Comparison of ENCODE assay signal across 28 cellular contexts in the genomic region with DNA sequence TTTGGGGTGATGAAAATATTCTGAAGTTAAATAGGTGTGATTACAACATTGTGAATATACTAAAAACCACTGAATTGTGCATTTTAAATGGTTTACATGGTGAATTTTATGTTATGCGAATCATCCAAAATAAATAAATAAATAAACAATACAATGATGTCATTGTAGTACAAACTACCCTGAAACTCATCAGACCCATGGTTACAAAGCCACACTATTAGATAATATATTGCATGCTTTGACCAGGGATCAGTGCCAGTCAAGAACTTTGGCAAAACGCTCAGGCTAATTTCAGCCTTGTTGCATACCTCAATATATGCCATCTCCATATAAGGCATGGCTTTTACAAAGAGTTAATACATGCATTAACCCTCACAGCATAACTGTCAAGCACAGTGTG. TPM values are rescaled to one million over a fixed set of nuclear protein-coding genes. Genes with fewer than 3 reads are reported as not detected.
A peak's percentile ranks its signal among the peaks of the same experiment; 100 is the strongest.
DNase-seq lines count a peak whose midpoint lies in the region; ATAC-seq, FAIRE-seq and TF ChIP-seq lines count a peak whose summit lies in the region.
"Had no signal": no experiment of that assay in that cellular context is flagged by ENCODE, and none has a peak within 500 bp of the region (broad histone marks: within the 10 kb centered on the region; RNA-seq: fewer than 3 reads in every experiment).

No MANE protein-coding gene starts in this region.

- DNase-seq in HepG2 (ENCODE audit: low spot score) (no peak), right lobe of liver (no peak), PC-9 (no peak), foreskin keratinocyte (no peak), glutamatergic neuron (no peak), HuH-7 (ENCODE audit: low spot score) (no peak), Caco-2 (no peak)
- DNase-seq: activated CD4-positive, alpha-beta T cell treated with anti-CD3 and anti-CD28 coated beads for 36 hours; activated CD8-positive, alpha-beta memory T cell treated with anti-CD3 and anti-CD28 coated beads for 24 hours; activated gamma-delta T cell; activated naive CD8-positive, alpha-beta T cell treated with anti-CD3 and anti-CD28 coated beads, Interleukin-2, amount 10 ng/mL, durations not matched to agents 7 days and 5 days; activated T-cell treated with anti-CD3 and anti-CD28 coated beads, Interleukin-2, amount 50 U/mL, for 1 hour; CD8-positive, alpha-beta memory T cell; central memory CD4-positive, alpha-beta T cell; DND-41; endodermal cell; left ventricle myocardium superior; midbrain; naive thymus-derived CD8-positive, alpha-beta T cell; NCI-H748 treated with DMSO at 0.1 percent for 48 hours; occipital lobe; T-helper 2 cell had no signal

- H3K27ac ChIP-seq in HepG2 (ENCODE audit: extremely low read length, insufficient read depth, low read length) (no peak overlapping the region), right lobe of liver (no peak overlapping the region), PC-9 (peak overlapping the region; percentile 61), foreskin keratinocyte (no peak overlapping the region)
- H3K27ac ChIP-seq: skin epidermis, thoracic aorta, vagina had no signal

- no peak for TF ChIP-seq EP300 in HepG2 (IDR thresholded peaks at IDR 0.05; ENCODE audit: low read depth in 2 of 2, low read length in 2 of 2)
- TF ChIP-seq EP300 in HepG2 (CRISPR knock-in tag; IDR thresholded peaks at IDR 0.05; ENCODE audit: borderline replicate concordance): no peak

- in situ Hi-C loops in HepG2 (cut with HindIII; ENCODE audit: extremely low pct_ligation_motif_present, low pct_unique_long_range_greater_than_20kb): no loop called here

- TF ChIP-seq CTCF in HepG2 (CRISPR knock-in tag; IDR thresholded peaks at IDR 0.05) (no peak), right lobe of liver (IDR thresholded peaks at IDR 0.05) (no peak), PC-9 (conservative IDR thresholded peaks at IDR 0.05) (no peak), foreskin keratinocyte (conservative IDR thresholded peaks at IDR 0.05) (no peak), glutamatergic neuron (IDR thresholded peaks at IDR 0.05; ENCODE audit: partially characterized antibody, unreplicated experiment) (no peak), Caco-2 (IDR thresholded peaks at IDR 0.05; ENCODE audit: insufficient read depth in 1 of 2, low read depth in 1 of 2, low read length in 1 of 2, severe bottlenecking in 1 of 2, unreplicated experiment in 1 of 2) (no peak)

- TF ChIP-seq POLR2A in HepG2 (IDR thresholded peaks at IDR 0.05; ENCODE audit: insufficient read depth in 1 of 2, low read depth in 2 of 2, low read length in 2 of 2): no peak
- no peak for TF ChIP-seq POLR2A in right lobe of liver (IDR thresholded peaks at IDR 0.05)

- H3K4me3 Mint-ChIP-seq in glutamatergic neuron (ENCODE audit: unreplicated experiment): no peak overlapping the region
- no peak overlapping the region for H3K4me3 Mint-ChIP-seq in Caco-2 (ENCODE audit: unreplicated experiment)
- H3K4me3 Mint-ChIP-seq: activated CD4-positive, alpha-beta T cell treated with anti-CD3 and anti-CD28 coated beads for 36 hours; activated naive CD8-positive, alpha-beta T cell treated with anti-CD3 and anti-CD28 coated beads, Interleukin-2, amount 10 ng/mL, durations not matched to agents 7 days and 5 days; CD8-positive, alpha-beta memory T cell; endodermal cell; naive thymus-derived CD8-positive, alpha-beta T cell; stimulated activated naive CD8-positive, alpha-beta T cell treated with anti-CD3 and anti-CD28 coated beads, Interleukin-15, Interleukin-2, amounts not matched to agents 100 ng/mL and 50 ng/mL, for 24 hours had no signal

- no peak for ATAC-seq in HepG2
- no peak for ATAC-seq in right lobe of liver
- ATAC-seq in foreskin keratinocyte: peak; percentile 16
- ATAC-seq in HG02973 (IDR thresholded peaks at IDR 0.05; ENCODE audit: unreplicated experiment): no peak
- ATAC-seq: activated CD4-positive, alpha-beta T cell treated with anti-CD3 and anti-CD28 coated beads for 36 hours; left ventricle myocardium superior; naive thymus-derived CD8-positive, alpha-beta T cell; SK-N-SH treated with all-trans-retinoic acid at 6 μM for 48 hours had no signal

- H3K4me1 Mint-ChIP-seq in glutamatergic neuron (ENCODE audit: low read depth, unreplicated experiment): no peaks in the 10 kb centered on the region
- peaks cover 5% of the 10 kb centered on the region for H3K4me1 Mint-ChIP-seq in Caco-2 (ENCODE audit: low read depth, unreplicated experiment)
- H3K4me1 Mint-ChIP-seq: activated CD4-positive, alpha-beta T cell treated with anti-CD3 and anti-CD28 coated beads for 36 hours; activated naive CD8-positive, alpha-beta T cell treated with anti-CD3 and anti-CD28 coated beads, Interleukin-2, amount 10 ng/mL, durations not matched to agents 7 days and 5 days; CD8-positive, alpha-beta memory T cell; endodermal cell; naive thymus-derived CD8-positive, alpha-beta T cell had no signal

- H3K9me3 ChIP-seq in HepG2 (ENCODE audit: low read length): no peaks in the 10 kb centered on the region
- H3K9me3 ChIP-seq in right lobe of liver: no peaks in the 10 kb centered on the region
- no peaks in the 10 kb centered on the region; the same call in 1 of the 2 replicates for H3K9me3 ChIP-seq in PC-9 (ENCODE audit: insufficient read depth, low read depth)
- H3K9me3 ChIP-seq in Caco-2: no peaks in the 10 kb centered on the region
- H3K9me3 ChIP-seq: thoracic aorta, vagina had no signal

- H3K27ac Mint-ChIP-seq in glutamatergic neuron (ENCODE audit: unreplicated experiment) (no peak overlapping the region), Caco-2 (ENCODE audit: unreplicated experiment) (no peak overlapping the region)
- H3K27ac Mint-ChIP-seq: activated CD4-positive, alpha-beta T cell treated with anti-CD3 and anti-CD28 coated beads for 36 hours; activated naive CD8-positive, alpha-beta T cell treated with anti-CD3 and anti-CD28 coated beads, Interleukin-2, amount 10 ng/mL, durations not matched to agents 7 days and 5 days; CD8-positive, alpha-beta memory T cell; endodermal cell; naive thymus-derived CD8-positive, alpha-beta T cell; stimulated activated naive CD8-positive, alpha-beta T cell treated with anti-CD3 and anti-CD28 coated beads, Interleukin-15, Interleukin-2, amounts not matched to agents 100 ng/mL and 50 ng/mL, for 24 hours had no signal

- H4K20me1 ChIP-seq in HepG2 (ENCODE audit: insufficient read depth, low read length): no peaks in the 10 kb centered on the region
- no peaks in the 10 kb centered on the region for H4K20me1 ChIP-seq in PC-9 (ENCODE audit: insufficient read depth)

- no peaks in the 10 kb centered on the region for H3K9me2 ChIP-seq in PC-9 (ENCODE audit: insufficient read depth)

- BruUV-seq in HepG2 (replicated peaks; lab: Mats Ljungman, UMichigan) (no TSS peak), PC-9 (replicated peaks; lab: Mats Ljungman, UMichigan) (no TSS peak), Caco-2 (replicated peaks; lab: Mats Ljungman, UMichigan) (no TSS peak)

- no peak for FAIRE-seq in HepG2 (lab: Jason Lieb, UNC)

- H3K79me2 ChIP-seq in HepG2 (ENCODE audit: insufficient read depth, low read length): no peaks in the 10 kb centered on the region
- H3K79me2 ChIP-seq in PC-9 (ENCODE audit: low read depth): no peaks in the 10 kb centered on the region

- POLR2A ChIA-PET in HepG2 (lab: Yijun Ruan, JAX) (no interaction called here), PC-9 (lab: Charles Lee; ENCODE audit: unreplicated experiment) (no interaction called here), Caco-2 (lab: Charles Lee) (no interaction called here)

- peaks cover 20% of the 10 kb centered on the region for H3F3A ChIP-seq in PC-9 (ENCODE audit: insufficient read depth, low read depth)

- no peak overlapping the region for H3K4me3 ChIP-seq in HepG2 (replicated peaks in 1 of 3; ENCODE audit: insufficient read depth in 1 of 3, low read depth in 2 of 3, low read length in 3 of 3)
- H3K4me3 ChIP-seq in right lobe of liver: no peak overlapping the region
- peak overlapping the region; percentile 22; the same call in 1 of the 2 replicates for H3K4me3 ChIP-seq in PC-9
- H3K4me3 ChIP-seq in Caco-2 (ENCODE audit: low read depth, low read length): no peak overlapping the region
- H3K4me3 ChIP-seq: skin epidermis, thoracic aorta, vagina had no signal

- CTCF ChIA-PET in HepG2 (lab: Yijun Ruan, JAX; ENCODE audit: low intra/inter-chr PET ratio, low total read pairs): no interaction called here
- CTCF ChIA-PET in PC-9 (lab: Charles Lee): no interaction called here
- CTCF ChIA-PET in Caco-2 (lab: Charles Lee): no interaction called here

- no peaks in the 10 kb centered on the region for H3K36me3 ChIP-seq in HepG2 (replicated peaks in 1 of 2; ENCODE audit: control insufficient read depth in 1 of 2, insufficient read depth in 2 of 2, low read length in 2 of 2)
- H3K36me3 ChIP-seq in right lobe of liver: no peaks in the 10 kb centered on the region
- no peaks in the 10 kb centered on the region for H3K36me3 ChIP-seq in PC-9 (ENCODE audit: low read depth)
- no peaks in the 10 kb centered on the region for H3K36me3 ChIP-seq in Caco-2 (ENCODE audit: control insufficient read depth, insufficient read depth, low read length)
- H3K36me3 ChIP-seq: thoracic aorta, vagina had no signal

- H3K27me3 ChIP-seq in HepG2 (ENCODE audit: control insufficient read depth in 1 of 2, insufficient read depth in 2 of 2, low read length in 2 of 2): no peaks in the 10 kb centered on the region
- no peaks in the 10 kb centered on the region for H3K27me3 ChIP-seq in right lobe of liver
- no peaks in the 10 kb centered on the region for H3K27me3 ChIP-seq in PC-9 (ENCODE audit: insufficient read depth, low read depth)
- no peaks in the 10 kb centered on the region for H3K27me3 ChIP-seq in foreskin keratinocyte
- no peaks in the 10 kb centered on the region for H3K27me3 ChIP-seq in Caco-2 (replicated peaks; ENCODE audit: control insufficient read depth, insufficient read depth, low read length)
- H3K27me3 ChIP-seq: vagina had no signal

- H3K4me2 ChIP-seq in HepG2 (ENCODE audit: low read depth, low read length) (no peak overlapping the region), PC-9 (peak overlapping the region; percentile 78)

- H3K4me1 ChIP-seq in HepG2 (ENCODE audit: insufficient read depth, low read length) (peaks cover 9% of the 10 kb centered on the region), right lobe of liver (no peaks in the 10 kb centered on the region), PC-9 (replicated peaks; ENCODE audit: insufficient read depth) (peaks cover 50% of the 10 kb centered on the region), foreskin keratinocyte (peaks cover 4% of the 10 kb centered on the region), Caco-2 (no peaks in the 10 kb centered on the region)
- H3K4me1 ChIP-seq: vagina had no signal

- H2AFZ ChIP-seq in HepG2 (ENCODE audit: low read length): no peak overlapping the region
- H2AFZ ChIP-seq in PC-9: no peak overlapping the region

- H3K27me3 Mint-ChIP-seq in glutamatergic neuron (ENCODE audit: unreplicated experiment): no peaks in the 10 kb centered on the region
- H3K27me3 Mint-ChIP-seq in Caco-2 (ENCODE audit: insufficient read depth, unreplicated experiment): no peaks in the 10 kb centered on the region
- H3K27me3 Mint-ChIP-seq: activated CD4-positive, alpha-beta T cell treated with anti-CD3 and anti-CD28 coated beads for 36 hours; activated naive CD8-positive, alpha-beta T cell treated with anti-CD3 and anti-CD28 coated beads, Interleukin-2, amount 10 ng/mL, durations not matched to agents 7 days and 5 days; CD8-positive, alpha-beta memory T cell; stimulated activated naive CD8-positive, alpha-beta T cell treated with anti-CD3 and anti-CD28 coated beads, Interleukin-15, Interleukin-2, amounts not matched to agents 100 ng/mL and 50 ng/mL, for 24 hours had no signal

- no peaks in the 10 kb centered on the region for H3K36me3 Mint-ChIP-seq in glutamatergic neuron (ENCODE audit: unreplicated experiment)
- no peaks in the 10 kb centered on the region for H3K36me3 Mint-ChIP-seq in Caco-2 (ENCODE audit: insufficient read depth, unreplicated experiment)
- H3K36me3 Mint-ChIP-seq: activated naive CD8-positive, alpha-beta T cell treated with anti-CD3 and anti-CD28 coated beads, Interleukin-2, amount 10 ng/mL, durations not matched to agents 7 days and 5 days; CD8-positive, alpha-beta memory T cell; naive thymus-derived CD8-positive, alpha-beta T cell had no signal

- intact Hi-C loops in HepG2 (cut with micrococcal nuclease; ENCODE audit: unreplicated experiment): no loop called here
- intact Hi-C loops in right lobe of liver (cut with DNase I): no loop called here
- intact Hi-C loops in PC-9 (cut with micrococcal nuclease; ENCODE audit: unreplicated experiment): loop anchor here (1.0 kb wide), 1 partner anchor 11 kb away; no protein-coding TSS in a partner anchor
- intact Hi-C loops in Caco-2 (cut with micrococcal nuclease; ENCODE audit: unreplicated experiment): no loop called here

- WGBS in HepG2 (ENCODE audit: low lambda C conversion rate): 100% methylated on average over 2 of the region's 2 CpGs
- 42% methylated on average over 2 of the region's 2 CpGs for WGBS in right lobe of liver (ENCODE audit: insufficient coverage, low coverage, low lambda C conversion rate, missing lambda C conversion rate)

- TF ChIP-seq RAD21 in HepG2 (CRISPR knock-in tag; IDR thresholded peaks at IDR 0.05): no peak

- H3K9ac ChIP-seq in HepG2 (ENCODE audit: insufficient read depth, low read depth, low read length): no peak overlapping the region

- H3K9me3 Mint-ChIP-seq in glutamatergic neuron (ENCODE audit: unreplicated experiment) (peaks cover 3% of the 10 kb centered on the region), Caco-2 (ENCODE audit: unreplicated experiment) (no peaks in the 10 kb centered on the region)
- H3K9me3 Mint-ChIP-seq: activated naive CD8-positive, alpha-beta T cell treated with anti-CD3 and anti-CD28 coated beads, Interleukin-2, amount 10 ng/mL, durations not matched to agents 7 days and 5 days; CD8-positive, alpha-beta memory T cell; naive thymus-derived CD8-positive, alpha-beta T cell; stimulated activated naive CD8-positive, alpha-beta T cell treated with anti-CD3 and anti-CD28 coated beads, Interleukin-15, Interleukin-2, amounts not matched to agents 100 ng/mL and 50 ng/mL, for 24 hours had no signal

RNA-seq across cellular contexts. Expression of a gene that starts 45.5 kb away (rescaled TPM):
- total RNA-seq in HepG2 (2016; rRNA removed; fragmentation: Illumina TruSeq; extraction: Trizol): 29.5 and 53.0 TPM in 2 replicates
- total RNA-seq in HepG2 (2016; cell fraction: cytosol; rRNA removed; fragmentation: Illumina TruSeq; extraction: Trizol; ENCODE audit: low read depth): 6.8 and 12.3 TPM in 2 replicates
- total RNA-seq in HepG2 (2016; cell fraction: insoluble cytoplasmic fraction; rRNA removed; fragmentation: Illumina TruSeq; extraction: Trizol): 28.7 and 48.6 TPM in 2 replicates
- total RNA-seq in HepG2 (2016; cell fraction: membrane; rRNA removed; fragmentation: Illumina TruSeq; extraction: Trizol): 13.6 and 23.0 TPM in 2 replicates
- 21.6 and 21.7 TPM in 2 replicates for total RNA-seq in HepG2 (2016; cell fraction: nucleus; rRNA removed; fragmentation: Illumina TruSeq; extraction: Trizol)
- polyA plus RNA-seq in HepG2 (2011; rRNA removed): 10.1 and 12.9 TPM in 2 replicates
- 5.9 and 6.5 TPM in 2 replicates for polyA plus RNA-seq in HepG2 (2011; cell fraction: cytosol; rRNA removed)
- polyA plus RNA-seq in HepG2 (2011; cell fraction: nucleus; rRNA removed): 5.7 and 6.6 TPM in 2 replicates
- 8.7 and 9.1 TPM in 2 replicates for polyA plus RNA-seq in HepG2 (2012)
- polyA plus RNA-seq in HepG2 (2016; cell fraction: cytosol; fragmentation: Illumina TruSeq; extraction: Trizol; ENCODE audit: low read depth): 2.9 and 3.8 TPM in 2 replicates
- polyA plus RNA-seq in HepG2 (2016; cell fraction: insoluble cytoplasmic fraction; fragmentation: Illumina TruSeq; extraction: Trizol; ENCODE audit: low read depth): 17.7 and 18.6 TPM in 2 replicates
- polyA plus RNA-seq in HepG2 (2016; cell fraction: membrane; fragmentation: Illumina TruSeq; extraction: Trizol; ENCODE audit: low read depth): 3.7 and 4.0 TPM in 2 replicates
- polyA plus RNA-seq in HepG2 (2016; cell fraction: nucleus; fragmentation: Illumina TruSeq; extraction: Trizol; ENCODE audit: insufficient read depth, low read depth): 18.5 and 21.5 TPM in 2 replicates
- polyA minus RNA-seq in HepG2 (2011; rRNA and poly(A)+ RNA removed; ENCODE audit: low replicate concordance): 8.4 and 14.4 TPM in 2 replicates
- 13.2 and 19.9 TPM in 2 replicates for polyA minus RNA-seq in HepG2 (2011; cell fraction: cytosol; rRNA and poly(A)+ RNA removed)
- polyA minus RNA-seq in HepG2 (2011; cell fraction: nucleus; rRNA and poly(A)+ RNA removed): 16.2 and 17.1 TPM in 2 replicates
- total RNA-seq in right lobe of liver: 10 to 100 TPM; 15.4 to 28.0 (median 24.7) TPM
- 47.7 and 59.5 TPM in 2 replicates for total RNA-seq in PC-9 (2021)
- total RNA-seq in foreskin keratinocyte: 24.9 and 26.0 TPM in 2 replicates
- polyA plus RNA-seq in foreskin keratinocyte: 7.8 and 8.2 TPM in 2 replicates
- 37.1 TPM for total RNA-seq in glutamatergic neuron (ENCODE audit: unreplicated experiment)
- 21.3 and 25.9 TPM in 2 replicates for total RNA-seq in Caco-2 (2022)
